ENCODE assay signal across 25 cellular contexts in the genomic region with DNA sequence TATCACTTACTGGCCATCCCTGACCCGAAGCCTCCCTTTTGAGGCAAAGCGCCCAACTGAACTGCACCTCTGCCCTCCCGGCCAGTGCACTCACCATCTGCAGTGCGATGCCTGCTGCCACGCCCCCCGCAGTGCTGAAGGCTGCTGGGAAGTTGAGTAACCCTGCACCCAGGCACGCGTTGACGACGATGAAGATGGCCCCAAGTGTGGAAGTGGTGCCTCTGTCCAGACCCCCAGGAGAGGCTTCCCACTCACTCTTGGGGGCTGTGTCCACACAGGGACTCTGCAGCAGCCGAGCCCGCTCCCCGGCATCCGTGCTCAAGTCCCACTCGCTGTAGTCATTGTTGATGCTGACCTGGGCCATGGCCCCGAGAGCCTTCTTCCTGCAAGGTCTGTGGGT.
"Had no signal": no experiment of that assay in that cellular context is flagged by ENCODE, and none has a peak within 500 bp of the region (broad histone marks: within the 10 kb centered on the region; RNA-seq: fewer than 3 reads in every experiment).

No MANE protein-coding gene starts in this region.

- H3K9ac ChIP-seq: neural progenitor cell had no signal

- ATAC-seq: left colon; natural killer cell; pancreas; psoas muscle; stimulated activated memory B cell treated with anti-CD40 and anti-IgM and Interleukin-4, amounts not matched to agents 10 μg/mL and 1 μg/mL and 100 μg/mL, for 72 hours; stimulated activated naive CD8-positive, alpha-beta T cell treated with anti-CD3 and anti-CD28 coated beads, Interleukin-15, amount 100 ng/mL, for 72 hours had no signal

- H3K36me3 ChIP-seq: neural progenitor cell, pancreas, vagina had no signal

- H3K27me3 ChIP-seq: neural progenitor cell, pancreas, right atrium auricular region, right lobe of liver, tibial nerve, vagina had no signal

- H2AFZ ChIP-seq: neural progenitor cell had no signal

- H3K27ac ChIP-seq: left ventricle myocardium inferior, neural progenitor cell, pancreas, psoas muscle, right atrium auricular region, right lobe of liver, tibial nerve, vagina had no signal

- DNase-seq: hippocampal formation; left colon; left ventricle myocardium inferior; mesendoderm; naive B cell; natural killer cell; nephron progenitor cell; pancreas; psoas muscle; stimulated activated CD4-positive, alpha-beta T cell treated with anti-CD3 and anti-CD28 coated beads, Interleukin-1b, Interleukin-23, amount 100 ng/mL, for 48 hours; stimulated activated CD4-positive, alpha-beta T cell treated with anti-CD3 and anti-CD28 coated beads, Interleukin-2, amount 100 ng/mL, for 48 hours; stimulated activated CD4-positive, alpha-beta T cell treated with anti-CD3 and anti-CD28 coated beads, Interleukin-4, amount 100 ng/mL, for 4 hours; stimulated activated CD8-positive, alpha-beta memory T cell treated with anti-CD3 and anti-CD28 coated beads, Interleukin-4, amount 100 ng/mL, for 48 hours; stimulated activated naive CD4-positive, alpha-beta T cell treated with Interleukin-2 at 50 U/mL for 16 hours; stimulated activated naive CD8-positive, alpha-beta T cell treated with anti-CD3 and anti-CD28 coated beads, Interleukin-15, amount 100 ng/mL, for 72 hours; substantia nigra had no signal

- H3K4me3 ChIP-seq: left ventricle myocardium inferior, lung, neural progenitor cell, pancreas, psoas muscle, right atrium auricular region, right lobe of liver, smooth muscle cell, tibial nerve, vagina had no signal

- H3K4me2 ChIP-seq: neural progenitor cell, smooth muscle cell had no signal

- H3K4me1 ChIP-seq: neural progenitor cell had no signal

- FAIRE-seq: keratinocyte, pancreas had no signal

- H3K9me3 ChIP-seq: left ventricle myocardium inferior, pancreas, psoas muscle, right atrium auricular region, right lobe of liver, tibial nerve, vagina had no signal
